8 cellular contexts compared by ENCODE assay signal in genomic region chr15:101652098-101652782, GRCh38. TPM values are rescaled to one million over a fixed set of nuclear protein-coding genes. Genes with fewer than 3 reads are reported as not detected.
DNase-seq lines count a peak whose midpoint lies in the region; ATAC-seq and TF ChIP-seq lines count a peak whose summit lies in the region.

A gene with protein sequence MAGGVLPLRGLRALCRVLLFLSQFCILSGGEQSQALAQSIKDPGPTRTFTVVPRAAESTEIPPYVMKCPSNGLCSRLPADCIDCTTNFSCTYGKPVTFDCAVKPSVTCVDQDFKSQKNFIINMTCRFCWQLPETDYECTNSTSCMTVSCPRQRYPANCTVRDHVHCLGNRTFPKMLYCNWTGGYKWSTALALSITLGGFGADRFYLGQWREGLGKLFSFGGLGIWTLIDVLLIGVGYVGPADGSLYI (minus strand): TSS chr15:101652381. CDS start chr15:101652361, 20 bp downstream.

- peak; percentile 93 for TF ChIP-seq POLR2A in GM19193 (IDR thresholded peaks at IDR 0.05; ENCODE audit: extremely low read depth, insufficient read depth, insufficient read length)

- peak within 1 kb of the TSS; percentile 92 to 97 for H3K9ac ChIP-seq in colonic mucosa (ENCODE audit: low read depth in 2 of 2, low read length in 2 of 2)

- H3K36me3 ChIP-seq in BE2C (peaks cover 31% of the 10 kb centered on the region), colonic mucosa (no peaks in the 10 kb centered on the region)

- H3K9me3 ChIP-seq in BE2C (no peaks in the 10 kb centered on the region), colonic mucosa (no peaks in the 10 kb centered on the region)

- TF ChIP-seq CTCF in BE2C (IDR thresholded peaks at IDR 0.05; ENCODE audit: low read depth, low read length), result peak; percentile 70
- peak; percentile 85 for TF ChIP-seq CTCF in colonic mucosa (IDR thresholded peaks at IDR 0.05)

- DNase-seq in BE2C, result peak; percentile 97
- DNase-seq in NCI-H524 (lab: John Stamatoyannopoulos, UW), result peak; percentile 81 to 90
- DNase-seq in activated CD4-positive, alpha-beta T cell treated with anti-CD3 and anti-CD28 coated beads for 4 hours, result peak; percentile 93 to 94
- peak; percentile 92 for DNase-seq in colonic mucosa
- DNase-seq in left kidney (ENCODE audit: low read depth, low spot score), result peak; percentile 97
- DNase-seq in stimulated activated CD4-positive, alpha-beta T cell treated with anti-CD3 and anti-CD28 coated beads, Interleukin-2, amount 100 ng/mL, for 24 hours, result peak; percentile 95 to 96

- peaks cover 2% of the 10 kb centered on the region; the same call in 1 of the 2 replicates for H3K4me1 ChIP-seq in BE2C
- H3K4me1 ChIP-seq in colonic mucosa, result peaks cover 6% of the 10 kb centered on the region

- ATAC-seq in HG03439 (IDR thresholded peaks at IDR 0.05; ENCODE audit: unreplicated experiment), result peak; percentile 88

- no peaks in the 10 kb centered on the region for H3K27me3 ChIP-seq in BE2C
- H3K27me3 ChIP-seq in colonic mucosa, result no peaks in the 10 kb centered on the region

- H3K27ac ChIP-seq in colonic mucosa, result peak within 1 kb of the TSS; percentile 96

- peak within 1 kb of the TSS; percentile 90 for H3K4me3 ChIP-seq in BE2C (ENCODE audit: low read depth, low read length)
- H3K4me3 ChIP-seq in colonic mucosa, result peak within 1 kb of the TSS; percentile 71

- intact Hi-C loops in colonic mucosa (cut with DNase I), result no loop called here

RNA-seq across cellular contexts. Expression of the gene that starts here (rescaled TPM):
- 81.4 TPM for polyA plus RNA-seq in BE2C (2012; ENCODE audit: insufficient read depth, insufficient read length, low read depth)
- 10 to 100 TPM; 33.7 to 42.7 TPM for total RNA-seq in colonic mucosa

Comparison
In these comparisons a context has a peak if more than half of its experiments do, and no peak if none do; other contexts are left out.
1. Peak in every context shown above with its lines: DNase-seq, ATAC-seq, H3K4me3 ChIP-seq and H3K27ac ChIP-seq.